In genomic region chr4:76740866-76741662, GRCh38 we compare ENCODE assay signal across 20 cellular contexts.
DNase-seq lines count a peak whose midpoint lies in the region; ATAC-seq and TF ChIP-seq lines count a peak whose summit lies in the region.
"Had no signal": no experiment of that assay in that cellular context is flagged by ENCODE, and none has a peak within 500 bp of the region (broad histone marks: within the 10 kb centered on the region; RNA-seq: fewer than 3 reads in every experiment).

No MANE protein-coding gene starts in this region.

- no peak overlapping the region for H3K4me3 ChIP-seq in IMR-90 (ENCODE audit: insufficient read depth, low read depth, low read length)
- H3K4me3 ChIP-seq in neuronal stem cell (ENCODE audit: low read length in 2 of 2): no peak overlapping the region
- H3K4me3 ChIP-seq in thoracic aorta: no peak overlapping the region

- H3K23ac ChIP-seq in IMR-90 (ENCODE audit: low read depth, low read length) (no peak overlapping the region), neuronal stem cell (ENCODE audit: low read depth, low read length, poor library complexity) (no peak overlapping the region)

- peaks cover 15% of the 10 kb centered on the region for H3K36me3 ChIP-seq in IMR-90 (ENCODE audit: control insufficient read depth, insufficient read depth, low read length)
- H3K36me3 ChIP-seq in neuronal stem cell (replicated peaks in 1 of 2; ENCODE audit: control insufficient read depth in 2 of 2, insufficient read depth in 2 of 2, low read length in 2 of 2): peaks cover 23 to 99% of the 10 kb centered on the region in 2 donors
- H3K36me3 ChIP-seq in thoracic aorta: peaks cover 23% of the 10 kb centered on the region

- H3K9ac ChIP-seq in IMR-90 (ENCODE audit: low read depth, low read length): no peak overlapping the region
- no peak overlapping the region for H3K9ac ChIP-seq in neuronal stem cell (ENCODE audit: low read depth, low read length, poor library complexity)
- H3K9ac ChIP-seq: SK-N-SH had no signal

- H3K27me3 ChIP-seq in IMR-90 (ENCODE audit: control insufficient read depth, insufficient read depth, low read length) (no peaks in the 10 kb centered on the region), neuronal stem cell (ENCODE audit: control insufficient read depth in 3 of 3, insufficient read depth in 3 of 3, low read depth in 1 of 3, low read length in 3 of 3) (no peaks in the 10 kb centered on the region), thoracic aorta (replicated peaks; ENCODE audit: insufficient read depth) (no peaks in the 10 kb centered on the region)

- no peak overlapping the region for H3K56ac ChIP-seq in IMR-90 (ENCODE audit: extremely low read depth, insufficient read depth, low read length)

- no peak overlapping the region for H4K8ac ChIP-seq in IMR-90 (ENCODE audit: low read depth in 2 of 2, low read length in 2 of 2)
- no peak overlapping the region for H4K8ac ChIP-seq in neuronal stem cell (ENCODE audit: low read depth, low read length)

- H2AK5ac ChIP-seq in IMR-90 (ENCODE audit: low read depth, low read length) (peak overlapping the region; percentile 71), neuronal stem cell (ENCODE audit: low read depth, low read length) (no peak overlapping the region)

- H2BK15ac ChIP-seq in IMR-90 (ENCODE audit: low read depth, low read length) (no peak overlapping the region), neuronal stem cell (ENCODE audit: low read length) (no peak overlapping the region)

- dilution Hi-C loops in IMR-90 (cut with HindIII; ENCODE audit: low sequenced_read_pairs, unreplicated experiment): no loop called here

- TF ChIP-seq CTCF in IMR-90 (conservative IDR thresholded peaks at IDR 0.05; ENCODE audit: low read depth, low read length) (no peak), thoracic aorta (IDR thresholded peaks at IDR 0.05) (no peak)

- H3K79me1 ChIP-seq in IMR-90 (ENCODE audit: low read depth in 1 of 2, low read length in 2 of 2): peaks cover 12 to 47% of the 10 kb centered on the region in 2 experiments
- H3K79me1 ChIP-seq in neuronal stem cell (ENCODE audit: low read depth, low read length): peaks cover 6% of the 10 kb centered on the region

- peaks cover 14% of the 10 kb centered on the region for H3K9me1 ChIP-seq in IMR-90 (ENCODE audit: insufficient read depth, low read length)

- peak overlapping the region; percentile 34 for H2AK9ac ChIP-seq in IMR-90 (replicated peaks; ENCODE audit: low read depth, low read length, poor library complexity)

- POLR2A ChIA-PET in IMR-90 (lab: Charles Lee; ENCODE audit: unreplicated experiment): interaction anchor here (0.8 kb wide), 1 partner anchor 12 kb away, joined by 4 read pairs; no protein-coding TSS in a partner anchor

- H3K27ac ChIP-seq in IMR-90 (ENCODE audit: insufficient read depth, low read length): peak overlapping the region; percentile 61
- no peak overlapping the region for H3K27ac ChIP-seq in neuronal stem cell (replicated peaks; ENCODE audit: low read length)
- peak overlapping the region; percentile 97 to 98 for H3K27ac ChIP-seq in thoracic aorta

- H4K91ac ChIP-seq in IMR-90 (ENCODE audit: insufficient read depth, low read depth, low read length): peak overlapping the region; percentile 54; the same call in 1 of the 2 replicates
- no peak overlapping the region for H4K91ac ChIP-seq in neuronal stem cell (ENCODE audit: low read depth, low read length, poor library complexity)

- 95% methylated on average over 62 of the region's 85 CpGs; no CpG with 5 or more reads in 1 of the 2 experiments for WGBS in IMR-90 (ENCODE audit: extremely low coverage in 2 of 2, insufficient read length in 1 of 2), 2 experiments
- WGBS in neuronal stem cell (ENCODE audit: extremely low coverage in 2 of 2, insufficient read length in 2 of 2, insufficient replicate concordance in 1 of 2), 2 donors: no CpG with 5 or more reads among the region's 85 CpGs

- TF ChIP-seq RAD21 in IMR-90 (IDR thresholded peaks at IDR 0.05; ENCODE audit: low read length): no peak

- H3K4me1 ChIP-seq in IMR-90 (ENCODE audit: control insufficient read depth, insufficient read depth, low read length) (peaks cover 38% of the 10 kb centered on the region), neuronal stem cell (ENCODE audit: control insufficient read depth in 2 of 2, insufficient read depth in 1 of 2, low read depth in 1 of 2, low read length in 2 of 2) (peaks cover 3 to 8% of the 10 kb centered on the region in 2 donors), thoracic aorta (ENCODE audit: control insufficient read depth in 1 of 2, low read depth in 2 of 2) (peaks cover 57 to 92% of the 10 kb centered on the region in 2 donors)

- no peak for DNase-seq in IMR-90
- no peak for DNase-seq in neuronal stem cell (ENCODE audit: low spot score)
- no peak for DNase-seq in thoracic aorta (ENCODE audit: low spot score)
- no peak for DNase-seq in AML-193 (lab: John Stamatoyannopoulos, UW)
- no peak for DNase-seq in NCI-H1694 treated with DMSO at 0.1 percent for 48 hours (lab: John Stamatoyannopoulos, UW)
- DNase-seq in NCI-H187 (lab: John Stamatoyannopoulos, UW): no peak
- DNase-seq: ACHN, COR-L47, DMS 273 treated with DMSO at 0.1 percent for 48 hours, DND-41, KBM-7, NCI-H1105, NCI-H2107, NCI-H524, NCI-H82, OCI-M1, SHP77, SK-N-SH had no signal

- H2AFZ ChIP-seq in IMR-90 (replicated peaks; ENCODE audit: low read length, poor library complexity) (no peak overlapping the region), neuronal stem cell (ENCODE audit: low read length) (no peak overlapping the region)

- H2BK120ac ChIP-seq in IMR-90 (ENCODE audit: low read depth, low read length) (peak overlapping the region; percentile 76; the same call in 1 of the 2 replicates), neuronal stem cell (ENCODE audit: low read depth, low read length) (no peak overlapping the region)

- peak overlapping the region; percentile 95 for H2BK5ac ChIP-seq in IMR-90 (ENCODE audit: low read depth, low read length, poor library complexity, severe bottlenecking)
- peak overlapping the region; percentile 58 for H2BK5ac ChIP-seq in neuronal stem cell (ENCODE audit: low read length)

- no peaks in the 10 kb centered on the region for H3K9me3 ChIP-seq in IMR-90 (ENCODE audit: control insufficient read depth, insufficient read depth, low read length)
- no peaks in the 10 kb centered on the region for H3K9me3 ChIP-seq in neuronal stem cell (replicated peaks in 1 of 2; ENCODE audit: control insufficient read depth in 2 of 2, insufficient read depth in 1 of 2, low read depth in 1 of 2, low read length in 2 of 2)
- H3K9me3 ChIP-seq in thoracic aorta: no peaks in the 10 kb centered on the region
- H3K9me3 ChIP-seq: SK-N-SH had no signal

- intact Hi-C loops in IMR-90 (cut with micrococcal nuclease): no loop called here

- no peak overlapping the region for H2BK20ac ChIP-seq in IMR-90 (ENCODE audit: low read depth, low read length)

- in situ Hi-C loops in IMR-90 (cut with MboI; ENCODE audit: low sequenced_read_pairs): no loop called here

- peak overlapping the region; percentile 39; the same call in 1 of the 2 replicates for H3K14ac ChIP-seq in IMR-90 (replicated peaks; ENCODE audit: low read depth, low read length)
- H3K14ac ChIP-seq in neuronal stem cell (ENCODE audit: low read length): no peak overlapping the region

- no peak overlapping the region for H2BK12ac ChIP-seq in neuronal stem cell (ENCODE audit: low read length)

- H4K5ac ChIP-seq in IMR-90 (ENCODE audit: low read depth, low read length): no peak overlapping the region

- CTCF ChIA-PET in IMR-90 (lab: Yijun Ruan, JAX): no interaction called here

- no peaks in the 10 kb centered on the region for H4K20me1 ChIP-seq in IMR-90 (ENCODE audit: insufficient read depth, low read length)

- no peak for TF ChIP-seq POLR2A in IMR-90 (IDR thresholded peaks at IDR 0.05; ENCODE audit: low read depth, low read length)

- no peak overlapping the region; the same call in 1 of the 2 replicates for H3K18ac ChIP-seq in IMR-90 (ENCODE audit: low read depth, low read length)
- peak overlapping the region; percentile 13 for H3K18ac ChIP-seq in neuronal stem cell (ENCODE audit: low read length)

- no peak overlapping the region for H3K4me2 ChIP-seq in IMR-90 (ENCODE audit: low read depth, low read length)
- no peak overlapping the region for H3K4me2 ChIP-seq in neuronal stem cell (ENCODE audit: insufficient read depth, low read length, poor library complexity, severe bottlenecking)
- H3K4me2 ChIP-seq: SK-N-SH had no signal

- no peak for ATAC-seq in IMR-90 (ENCODE audit: low read depth)
- peak; percentile 19 for ATAC-seq in esophagus mucosa
- ATAC-seq in thoracic aorta (ENCODE audit: insufficient number of reproducible peaks, low FRiP score, low read depth): no peak
- ATAC-seq in HG03196 (IDR thresholded peaks at IDR 0.05; ENCODE audit: unreplicated experiment): no peak

- peak overlapping the region; percentile 78; the same call in 1 of the 2 replicates for H3K4ac ChIP-seq in IMR-90 (ENCODE audit: low read depth, low read length)
- no peak overlapping the region for H3K4ac ChIP-seq in neuronal stem cell (ENCODE audit: low read length)

- BruUV-seq in IMR-90 (replicated peaks; lab: Mats Ljungman, UMichigan): no TSS peak

TF ChIP-seq in IMR-90, 13 proteins besides CTCF, POLR2A, EP300 and RAD21 (continues in another document):
- TF ChIP-seq ELK1 (IDR thresholded peaks at IDR 0.05; ENCODE audit: borderline replicate concordance, low read depth, low read length): no peak
- TF ChIP-seq RCOR1 (IDR thresholded peaks at IDR 0.05; ENCODE audit: insufficient replicate concordance, low read length): no peak
- TF ChIP-seq NFE2L2 (IDR thresholded peaks at IDR 0.05; ENCODE audit: low read depth, low read length): no peak
- no peak for TF ChIP-seq CHD1 (IDR thresholded peaks at IDR 0.05; ENCODE audit: low read depth, low read length)
- TF ChIP-seq MXI1 (IDR thresholded peaks at IDR 0.05; ENCODE audit: borderline replicate concordance, low read depth, low read length): no peak
- TF ChIP-seq BHLHE40 (IDR thresholded peaks at IDR 0.05; ENCODE audit: low read depth, low read length): no peak
- no peak for TF ChIP-seq FOS (IDR thresholded peaks at IDR 0.05; ENCODE audit: low read depth, low read length)
